21 cellular contexts compared by ENCODE assay signal in the genomic region with DNA sequence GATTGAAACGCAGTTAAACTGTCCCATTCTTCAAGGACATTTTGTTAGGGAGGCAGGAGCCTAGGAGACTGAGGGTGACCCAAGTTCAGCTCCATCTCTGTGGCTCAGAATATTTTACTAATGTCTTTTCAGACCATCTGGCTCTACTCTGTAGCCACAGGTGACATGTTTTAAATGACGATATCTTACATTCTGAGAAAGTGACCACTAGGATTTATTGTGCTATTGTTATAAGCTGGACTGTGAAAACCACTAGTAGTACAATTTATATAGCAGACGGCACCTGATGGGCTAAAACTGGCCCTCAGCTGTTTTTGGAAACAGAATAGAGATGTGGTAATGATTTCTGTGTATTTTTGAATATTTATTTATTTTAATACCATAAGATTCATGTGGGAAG.
"Had no signal": no experiment of that assay in that cellular context is flagged by ENCODE, and none has a peak within 500 bp of the region (broad histone marks: within the 10 kb centered on the region; RNA-seq: fewer than 3 reads in every experiment).

No MANE protein-coding gene starts in this region.

- H3K27ac ChIP-seq: left lung, lower lobe of right lung, ovary, right atrium auricular region, right lobe of liver, skin epidermis, suprapubic skin, thoracic aorta, tibial artery, upper lobe of right lung had no signal

- ATAC-seq: left colon; left lung; lower lobe of right lung; naive thymus-derived CD4-positive, alpha-beta T cell; natural killer cell treated with Interleukin-12 subunit alpha and Interleukin-12 subunit beta and Interleukin-15 and Interleukin-18, amount 100 ng/mL, for 72 hours; right lobe of liver; stimulated activated effector memory CD8-positive, alpha-beta T cell treated with anti-CD3 and anti-CD28 coated beads, Interleukin-12 subunit alpha, Interleukin-12 subunit beta, amount 100 ng/mL, for 72 hours; upper lobe of right lung had no signal

- H3K9me3 ChIP-seq: left lung, lower lobe of right lung, ovary, right atrium auricular region, right lobe of liver, suprapubic skin, thoracic aorta, tibial artery, upper lobe of right lung had no signal

- H3K27me3 ChIP-seq: left lung, ovary, right atrium auricular region, right lobe of liver, suprapubic skin, upper lobe of right lung had no signal

- H3K4me1 ChIP-seq: right atrium auricular region, right lobe of liver, tibial artery had no signal

- H3K4me3 ChIP-seq: left lung, lower lobe of right lung, ovary, right atrium auricular region, right lobe of liver, skin epidermis, suprapubic skin, thoracic aorta, tibial artery, upper lobe of right lung had no signal

- H3K36me3 ChIP-seq: left lung, lower lobe of right lung, ovary, right atrium auricular region, right lobe of liver, suprapubic skin, thoracic aorta, tibial artery, upper lobe of right lung had no signal

- DNase-seq: hypothalamus; immature natural killer cell; kidney; left colon; left lung; lower lobe of right lung; mesendoderm; naive thymus-derived CD4-positive, alpha-beta T cell; ovary; right lobe of liver; stimulated activated CD4-positive, alpha-beta T cell treated with anti-CD3 and anti-CD28 coated beads, Interleukin-4, amount 100 ng/mL, for 24 hours; stimulated activated naive CD4-positive, alpha-beta T cell; tibial artery; trophoblast cell; upper lobe of right lung had no signal
